10 cellular contexts compared by ENCODE assay signal in the genomic region with DNA sequence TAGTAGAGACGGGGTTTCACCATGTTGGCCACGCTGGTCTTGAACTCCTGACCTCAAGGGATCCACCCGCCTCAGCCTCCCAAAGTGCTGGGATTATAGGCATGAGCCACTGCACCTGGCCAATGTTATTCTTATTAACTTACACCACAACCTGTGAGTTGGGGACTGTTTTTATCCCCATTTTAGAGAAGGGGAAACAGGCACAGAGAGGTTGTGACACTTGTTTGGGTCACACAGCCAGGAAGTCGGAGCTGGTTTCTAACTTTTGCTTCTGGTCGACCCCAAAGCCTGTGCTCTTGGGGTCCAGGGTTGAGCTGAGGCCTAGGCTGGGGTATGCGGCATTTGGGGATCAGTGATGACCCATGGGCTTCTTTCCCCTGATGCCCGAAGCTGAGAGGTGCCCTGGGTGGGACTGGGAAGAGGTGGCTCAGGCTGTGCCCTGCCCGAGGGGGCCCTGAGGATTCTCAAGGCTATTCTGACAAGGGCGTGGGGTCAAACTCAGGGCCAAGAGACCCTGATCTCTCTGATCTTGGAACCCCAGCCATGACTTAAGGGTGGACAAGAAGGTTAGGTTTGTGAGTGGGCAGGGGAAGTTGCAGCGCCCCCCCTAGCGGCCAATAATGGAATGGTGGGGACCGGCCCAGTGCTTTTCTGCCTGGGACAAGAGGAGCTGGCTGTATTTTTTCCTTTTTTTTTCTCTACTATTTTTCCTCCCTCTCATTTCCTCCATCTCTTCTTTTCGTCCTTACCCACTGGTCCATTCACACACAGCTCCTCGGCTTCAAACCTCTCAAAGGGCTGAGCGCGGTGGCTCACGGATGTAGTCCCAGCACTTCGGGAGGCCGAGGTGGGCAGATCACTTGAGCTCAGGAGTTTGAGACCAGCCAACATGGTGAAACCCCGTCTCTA. TPM values are rescaled to one million over a fixed set of nuclear protein-coding genes. Genes with fewer than 3 reads are reported as not detected.
DNase-seq lines count a peak whose midpoint lies in the region; ATAC-seq, FAIRE-seq and TF ChIP-seq lines count a peak whose summit lies in the region.
"Had no signal": no experiment of that assay in that cellular context is flagged by ENCODE, and none has a peak within 500 bp of the region (broad histone marks: within the 10 kb centered on the region; RNA-seq: fewer than 3 reads in every experiment).

No MANE protein-coding gene starts in this region.

- no peaks in the 10 kb centered on the region for H3K36me3 Mint-ChIP-seq in activated CD8-positive, alpha-beta T cell treated with anti-CD3 and anti-CD28 coated beads, Interleukin-2, amount 10 ng/mL, durations not matched to agents 7 days and 5 days (ENCODE audit: low read depth)

- H3K9me3 Mint-ChIP-seq in activated CD8-positive, alpha-beta T cell treated with anti-CD3 and anti-CD28 coated beads, Interleukin-2, amount 10 ng/mL, durations not matched to agents 7 days and 5 days (ENCODE audit: insufficient read depth) = no peaks in the 10 kb centered on the region

- no peak overlapping the region for H3K27ac ChIP-seq in endothelial cell of umbilical vein (ENCODE audit: insufficient read depth, low read depth, low read length)
- H3K27ac ChIP-seq: BLaER1 treated with 17β-estradiol and CSF1 and Interleukin-3, amounts not matched to agents 10 nM and 100 nM had no signal

- FAIRE-seq in endothelial cell of umbilical vein (lab: Jason Lieb, UNC) = peak; percentile 69

- peak; percentile 88 to 93 for TF ChIP-seq CTCF in endothelial cell of umbilical vein (IDR thresholded peaks at IDR 0.05; ENCODE audit: extremely low read depth in 1 of 2, insufficient read depth in 1 of 2, low read depth in 1 of 2, low read length in 2 of 2)

- peaks cover 7% of the 10 kb centered on the region for H3K4me1 ChIP-seq in endothelial cell of umbilical vein (ENCODE audit: control insufficient read depth, extremely low read depth, insufficient read depth, low read length)

- no TSS peak for BruUV-seq in endothelial cell of umbilical vein (replicated peaks; lab: Mats Ljungman, UMichigan)

- H3K9me1 ChIP-seq in endothelial cell of umbilical vein (replicated peaks; ENCODE audit: control insufficient read depth, extremely low read depth, insufficient read depth, low read length) = no peaks in the 10 kb centered on the region

- no peak overlapping the region for H3K9ac ChIP-seq in endothelial cell of umbilical vein (replicated peaks; ENCODE audit: extremely low read depth, insufficient read depth, low read length)
- H3K9ac ChIP-seq: BLaER1 treated with 17β-estradiol and CSF1 and Interleukin-3, amounts not matched to agents 10 nM and 100 nM had no signal

- peak; percentile 16 for DNase-seq in NCI-H146 (lab: John Stamatoyannopoulos, UW)
- DNase-seq in NCI-H146 treated with DMSO at 0.1 percent for 48 hours (lab: John Stamatoyannopoulos, UW; ENCODE audit: unreplicated experiment) = no peak
- DNase-seq in NCI-H1694 (lab: John Stamatoyannopoulos, UW) = peak; percentile 2
- peak; percentile 62 for DNase-seq in activated CD8-positive, alpha-beta T cell treated with anti-CD3 and anti-CD28 coated beads, Interleukin-2, amount 10 ng/mL, durations not matched to agents 7 days and 5 days
- peak; percentile 64 for DNase-seq in endothelial cell of umbilical vein (ENCODE audit: low read depth, low spot score)
- peak; percentile 39 for DNase-seq in midbrain (lab: John Stamatoyannopoulos, UW)
- peak; percentile 30 for DNase-seq in stromal cell of bone marrow (ENCODE audit: low read depth)

- no peaks in the 10 kb centered on the region for H3K27me3 ChIP-seq in endothelial cell of umbilical vein (ENCODE audit: control insufficient read depth in 2 of 2, insufficient read depth in 2 of 2, low read length in 2 of 2)

- peaks cover 6% of the 10 kb centered on the region for H3K27me3 Mint-ChIP-seq in activated CD8-positive, alpha-beta T cell treated with anti-CD3 and anti-CD28 coated beads, Interleukin-2, amount 10 ng/mL, durations not matched to agents 7 days and 5 days (ENCODE audit: low read depth)

- H4K20me1 ChIP-seq in endothelial cell of umbilical vein (replicated peaks; ENCODE audit: control insufficient read depth, extremely low read depth, insufficient read depth, low read length) = no peaks in the 10 kb centered on the region
- H4K20me1 ChIP-seq: BLaER1 treated with 17β-estradiol and CSF1 and Interleukin-3, amounts not matched to agents 10 nM and 100 nM had no signal

- no peaks in the 10 kb centered on the region for H3K9me3 ChIP-seq in endothelial cell of umbilical vein (replicated peaks; ENCODE audit: control insufficient read depth, insufficient read depth, low read length)

- H3K79me2 ChIP-seq in endothelial cell of umbilical vein (ENCODE audit: control insufficient read depth, insufficient read depth, low read length) = no peaks in the 10 kb centered on the region

- no peak overlapping the region for H3K4me3 ChIP-seq in endothelial cell of umbilical vein (replicated peaks in 1 of 3; ENCODE audit: insufficient read depth in 1 of 3, low read depth in 1 of 3, low read length in 3 of 3)
- H3K4me3 ChIP-seq: BLaER1 treated with 17β-estradiol and CSF1 and Interleukin-3, amounts not matched to agents 10 nM and 100 nM had no signal

- no peak overlapping the region for H2AFZ ChIP-seq in endothelial cell of umbilical vein (ENCODE audit: low read depth, low read length)

- H3K4me2 ChIP-seq in endothelial cell of umbilical vein (ENCODE audit: insufficient read depth, low read length) = no peak overlapping the region

- intact Hi-C loops in endothelial cell of umbilical vein (cut with micrococcal nuclease) = loop anchor here (1.0 to 2.0 kb wide), 4 partner anchors 90 to 376 kb away; partner anchors contain the start of gene SLC8B1

- no peaks in the 10 kb centered on the region for H3K36me3 ChIP-seq in endothelial cell of umbilical vein (ENCODE audit: control insufficient read depth in 2 of 2, extremely low read depth in 1 of 2, insufficient read depth in 2 of 2, low read length in 2 of 2)
- H3K36me3 ChIP-seq: BLaER1 treated with 17β-estradiol and CSF1 and Interleukin-3, amounts not matched to agents 10 nM and 100 nM had no signal

- dilution Hi-C loops in endothelial cell of umbilical vein (cut with MboI; ENCODE audit: extremely low pct_ligation_motif_present, low sequenced_read_pairs) = no loop called here

- ATAC-seq in activated CD8-positive, alpha-beta T cell treated with anti-CD3 and anti-CD28 coated beads, Interleukin-2, amount 10 ng/mL, durations not matched to agents 7 days and 5 days = peak; percentile 55
- no peak for ATAC-seq in GM21528 (IDR thresholded peaks at IDR 0.05; ENCODE audit: low FRiP score, unreplicated experiment)

- H3K4me1 Mint-ChIP-seq in activated CD8-positive, alpha-beta T cell treated with anti-CD3 and anti-CD28 coated beads, Interleukin-2, amount 10 ng/mL, durations not matched to agents 7 days and 5 days (ENCODE audit: low read depth) = peaks cover 13% of the 10 kb centered on the region

- no peak for TF ChIP-seq POLR2A in endothelial cell of umbilical vein (IDR thresholded peaks at IDR 0.05; ENCODE audit: low read depth, low read length)

- H3K4me3 Mint-ChIP-seq in activated CD8-positive, alpha-beta T cell treated with anti-CD3 and anti-CD28 coated beads, Interleukin-2, amount 10 ng/mL, durations not matched to agents 7 days and 5 days = no peak overlapping the region

- CTCF ChIA-PET in activated CD8-positive, alpha-beta T cell treated with anti-CD3 and anti-CD28 coated beads, Interleukin-2, amount 10 ng/mL, durations not matched to agents 7 days and 5 days (lab: Charles Lee) = interaction anchor here (0.6 to 2.1 kb wide), 17 partner anchors 10 to 423 kb away, joined by 3 to 15 read pairs (median 4); no protein-coding TSS in a partner anchor
- CTCF ChIA-PET in endothelial cell of umbilical vein (lab: Charles Lee) = interaction anchor here (0.6 to 2.8 kb wide), 82 partner anchors 9 to 541 kb away, joined by 3 to 42 read pairs (median 4); partner anchors contain the start of genes CFAP73, PLBD2, RBM19 and RITA1

- H3K27ac Mint-ChIP-seq in activated CD8-positive, alpha-beta T cell treated with anti-CD3 and anti-CD28 coated beads, Interleukin-2, amount 10 ng/mL, durations not matched to agents 7 days and 5 days = no peak overlapping the region

- POLR2A ChIA-PET in activated CD8-positive, alpha-beta T cell treated with anti-CD3 and anti-CD28 coated beads, Interleukin-2, amount 10 ng/mL, durations not matched to agents 7 days and 5 days (lab: Charles Lee) = no interaction called here
- POLR2A ChIA-PET in endothelial cell of umbilical vein (lab: Charles Lee) = no interaction called here

RNA-seq across cellular contexts. Expression of gene SDSL, which starts 3.0 kb away (rescaled TPM):
- under 1 TPM; 0.37 to 0.39 TPM for total RNA-seq in activated CD8-positive, alpha-beta T cell treated with anti-CD3 and anti-CD28 coated beads, Interleukin-2, amount 10 ng/mL, durations not matched to agents 7 days and 5 days
- total RNA-seq in endothelial cell of umbilical vein = 3.7 and 5.7 TPM in 2 replicates
- 15.5 and 16.9 TPM in 2 replicates for polyA plus RNA-seq in endothelial cell of umbilical vein
- polyA plus RNA-seq in endothelial cell of umbilical vein (2011; cell fraction: cytosol; rRNA removed) = 10.3 and 10.8 TPM in 2 replicates
- 4.5 and 5.9 TPM in 2 replicates for polyA plus RNA-seq in endothelial cell of umbilical vein (2011; cell fraction: nucleus; rRNA removed)
- 9.0 and 9.6 TPM in 2 replicates for polyA plus RNA-seq in endothelial cell of umbilical vein (2012)
- 1.7 and 3.5 TPM in 2 replicates for polyA minus RNA-seq in endothelial cell of umbilical vein
- 5.2 TPM for polyA minus RNA-seq in endothelial cell of umbilical vein (2011; cell fraction: cytosol; rRNA and poly(A)+ RNA removed)
- 0.38 and 1.4 TPM in 2 replicates for polyA minus RNA-seq in endothelial cell of umbilical vein (2011; cell fraction: nucleus; rRNA and poly(A)+ RNA removed)

RNA-seq across cellular contexts. Expression of gene SDS, which starts 21.5 kb away (rescaled TPM):
- total RNA-seq in activated CD8-positive, alpha-beta T cell treated with anti-CD3 and anti-CD28 coated beads, Interleukin-2, amount 10 ng/mL, durations not matched to agents 7 days and 5 days = not detected
- total RNA-seq in endothelial cell of umbilical vein = not detected in 2 replicates
- not detected in 2 replicates for polyA plus RNA-seq in endothelial cell of umbilical vein
- not detected in 2 replicates for polyA plus RNA-seq in endothelial cell of umbilical vein (2011; cell fraction: cytosol; rRNA removed)
- not detected in 2 replicates for polyA plus RNA-seq in endothelial cell of umbilical vein (2011; cell fraction: nucleus; rRNA removed)
- polyA plus RNA-seq in endothelial cell of umbilical vein (2012) = not detected in 2 replicates
- polyA minus RNA-seq in endothelial cell of umbilical vein = not detected in 2 replicates
- not detected for polyA minus RNA-seq in endothelial cell of umbilical vein (2011; cell fraction: cytosol; rRNA and poly(A)+ RNA removed)
- not detected in 2 replicates for polyA minus RNA-seq in endothelial cell of umbilical vein (2011; cell fraction: nucleus; rRNA and poly(A)+ RNA removed)
- total RNA-seq: glomerular endothelial cell had no signal

RNA-seq across cellular contexts. Expression of gene LHX5, which starts 46.5 kb away (rescaled TPM):
- not detected for total RNA-seq in activated CD8-positive, alpha-beta T cell treated with anti-CD3 and anti-CD28 coated beads, Interleukin-2, amount 10 ng/mL, durations not matched to agents 7 days and 5 days
- not detected in 2 replicates for total RNA-seq in endothelial cell of umbilical vein
- polyA plus RNA-seq in endothelial cell of umbilical vein = not detected in 2 replicates
- not detected in 2 replicates for polyA plus RNA-seq in endothelial cell of umbilical vein (2011; cell fraction: cytosol; rRNA removed)
- not detected in 2 replicates for polyA plus RNA-seq in endothelial cell of umbilical vein (2011; cell fraction: nucleus; rRNA removed)
- polyA plus RNA-seq in endothelial cell of umbilical vein (2012) = not detected in 2 replicates
- polyA minus RNA-seq in endothelial cell of umbilical vein = not detected in 2 replicates
- polyA minus RNA-seq in endothelial cell of umbilical vein (2011; cell fraction: cytosol; rRNA and poly(A)+ RNA removed) = not detected
- polyA minus RNA-seq in endothelial cell of umbilical vein (2011; cell fraction: nucleus; rRNA and poly(A)+ RNA removed) = not detected in 2 replicates
- total RNA-seq: glomerular endothelial cell had no signal
